ENCODE assay signal across 8 cellular contexts in the genomic region with DNA sequence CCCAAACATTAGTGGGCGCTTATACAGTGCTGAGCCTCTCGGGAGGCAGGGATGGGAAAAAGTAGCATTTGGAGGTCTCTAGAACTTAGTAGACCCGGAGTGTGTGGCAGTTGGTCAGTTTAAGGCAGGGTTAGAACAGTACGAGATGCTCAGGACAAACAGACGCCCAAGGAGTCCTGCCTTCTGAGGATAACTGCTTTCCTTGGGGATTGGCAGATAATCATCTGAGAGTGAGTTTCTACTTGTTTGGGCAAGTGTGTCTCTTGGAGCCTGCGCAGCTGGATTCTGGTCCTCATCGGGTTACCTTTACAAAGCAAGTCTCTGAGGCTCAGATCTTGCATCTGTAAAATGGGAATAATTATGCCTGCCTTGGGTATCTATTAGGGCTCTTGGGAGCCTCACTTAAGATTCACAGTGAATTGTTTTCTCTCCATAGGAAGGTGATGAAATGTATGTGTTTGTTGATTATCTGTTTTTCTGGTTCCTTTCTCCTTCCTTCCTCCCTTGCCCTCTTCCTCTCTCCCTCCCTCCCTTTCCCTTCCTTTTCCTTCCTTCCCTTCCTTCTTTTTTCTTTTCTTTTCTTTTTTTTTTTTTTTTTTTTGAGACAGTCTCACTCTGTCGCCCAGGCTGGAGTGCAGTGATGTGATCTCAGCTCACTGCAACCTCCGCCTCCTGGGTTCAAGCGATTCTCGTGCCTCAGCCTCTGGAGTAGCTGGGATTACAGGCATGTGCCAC. TPM values are rescaled to one million over a fixed set of nuclear protein-coding genes. Genes with fewer than 3 reads are reported as not detected.
DNase-seq lines count a peak whose midpoint lies in the region; ATAC-seq and TF ChIP-seq lines count a peak whose summit lies in the region.

No MANE protein-coding gene starts in this region.

- no peaks in the 10 kb centered on the region for H3K27me3 Mint-ChIP-seq in activated T-cell treated with anti-CD3 and anti-CD28 coated beads, Interleukin-2, amount 50 U/mL, for 72 hours (ENCODE audit: low read depth)
- H3K27me3 Mint-ChIP-seq in activated naive CD8-positive, alpha-beta T cell treated with anti-CD3 and anti-CD28 coated beads, Interleukin-2, amount 10 ng/mL, durations not matched to agents 7 days and 5 days, result no peaks in the 10 kb centered on the region

- TF ChIP-seq CTCF in kidney epithelial cell (IDR thresholded peaks at IDR 0.05; ENCODE audit: insufficient read depth, low read length, poor library complexity, severe bottlenecking) (no peak), tibial artery (IDR thresholded peaks at IDR 0.05) (no peak)

- ATAC-seq in activated T-cell treated with anti-CD3 and anti-CD28 coated beads, Interleukin-2, amount 50 U/mL, for 72 hours (replicated peaks in 1 of 2), result no peak
- no peak for ATAC-seq in activated naive CD8-positive, alpha-beta T cell treated with anti-CD3 and anti-CD28 coated beads, Interleukin-2, amount 10 ng/mL, durations not matched to agents 7 days and 5 days (ENCODE audit: low read depth)
- ATAC-seq in HG02970 (IDR thresholded peaks at IDR 0.05; ENCODE audit: low FRiP score, unreplicated experiment) (no peak), HG03139 (IDR thresholded peaks at IDR 0.05; ENCODE audit: unreplicated experiment) (no peak)

- H3K27ac ChIP-seq in tibial artery, result peak overlapping the region; percentile 95 to 99

- no peaks in the 10 kb centered on the region for H3K9me3 ChIP-seq in tibial artery

- POLR2A ChIA-PET in activated naive CD8-positive, alpha-beta T cell treated with anti-CD3 and anti-CD28 coated beads, Interleukin-2, amount 10 ng/mL, durations not matched to agents 7 days and 5 days (lab: Charles Lee), result interaction anchor here (1.1 to 5.6 kb wide), 7 partner anchors 11 to 143 kb away, joined by 3 to 104 read pairs (median 4); no protein-coding TSS in a partner anchor

- H3K4me3 ChIP-seq in kidney epithelial cell (ENCODE audit: low read depth, low read length), result peak overlapping the region; percentile 65
- peak overlapping the region; percentile 83 to 86 for H3K4me3 ChIP-seq in tibial artery

- intact Hi-C loops in tibial artery (cut with DNase I; ENCODE audit: low total_unique reads), result no loop called here

- H3K9me3 Mint-ChIP-seq in activated T-cell treated with anti-CD3 and anti-CD28 coated beads, Interleukin-2, amount 50 U/mL, for 72 hours, result no peaks in the 10 kb centered on the region
- no peaks in the 10 kb centered on the region for H3K9me3 Mint-ChIP-seq in activated naive CD8-positive, alpha-beta T cell treated with anti-CD3 and anti-CD28 coated beads, Interleukin-2, amount 10 ng/mL, durations not matched to agents 7 days and 5 days

- H3K36me3 ChIP-seq in kidney epithelial cell (ENCODE audit: control insufficient read depth, insufficient read depth, low read length) (no peaks in the 10 kb centered on the region), tibial artery (no peaks in the 10 kb centered on the region)

- H3K4me1 Mint-ChIP-seq in activated T-cell treated with anti-CD3 and anti-CD28 coated beads, Interleukin-2, amount 50 U/mL, for 72 hours (ENCODE audit: low read depth), result peaks cover 65% of the 10 kb centered on the region
- peaks cover 51% of the 10 kb centered on the region for H3K4me1 Mint-ChIP-seq in activated naive CD8-positive, alpha-beta T cell treated with anti-CD3 and anti-CD28 coated beads, Interleukin-2, amount 10 ng/mL, durations not matched to agents 7 days and 5 days

- H3K36me3 Mint-ChIP-seq in activated T-cell treated with anti-CD3 and anti-CD28 coated beads, Interleukin-2, amount 50 U/mL, for 72 hours (ENCODE audit: insufficient read depth in 2 of 2), result peaks cover 0 to 4% of the 10 kb centered on the region in 2 donors
- peaks cover 12% of the 10 kb centered on the region for H3K36me3 Mint-ChIP-seq in activated naive CD8-positive, alpha-beta T cell treated with anti-CD3 and anti-CD28 coated beads, Interleukin-2, amount 10 ng/mL, durations not matched to agents 7 days and 5 days

- peaks cover 5 to 63% (median 53%) of the 10 kb centered on the region in 4 donors for H3K4me1 ChIP-seq in tibial artery

- H3K27me3 ChIP-seq in kidney epithelial cell (ENCODE audit: control insufficient read depth, insufficient read depth, low read length) (no peaks in the 10 kb centered on the region), tibial artery (no peaks in the 10 kb centered on the region)

- H3K27ac Mint-ChIP-seq in activated T-cell treated with anti-CD3 and anti-CD28 coated beads, Interleukin-2, amount 50 U/mL, for 72 hours, result peak overlapping the region; percentile 94
- peak overlapping the region; percentile 95 for H3K27ac Mint-ChIP-seq in activated naive CD8-positive, alpha-beta T cell treated with anti-CD3 and anti-CD28 coated beads, Interleukin-2, amount 10 ng/mL, durations not matched to agents 7 days and 5 days

- no peak for DNase-seq in activated T-cell treated with anti-CD3 and anti-CD28 coated beads, Interleukin-2, amount 50 U/mL, for 72 hours
- DNase-seq in activated T-cell treated with anti-CD3 and anti-CD28 coated beads for 4 hours (no peak), kidney epithelial cell (ENCODE audit: low read depth) (no peak), tibial artery (no peak)
- DNase-seq in activated naive CD8-positive, alpha-beta T cell treated with anti-CD3 and anti-CD28 coated beads, Interleukin-2, amount 10 ng/mL, durations not matched to agents 7 days and 5 days, result no peak
- no peak for DNase-seq in central memory CD4-positive, alpha-beta T cell

- H3K4me3 Mint-ChIP-seq in activated T-cell treated with anti-CD3 and anti-CD28 coated beads, Interleukin-2, amount 50 U/mL, for 72 hours, result peak overlapping the region; percentile 87 to 95
- peak overlapping the region; percentile 94 for H3K4me3 Mint-ChIP-seq in activated naive CD8-positive, alpha-beta T cell treated with anti-CD3 and anti-CD28 coated beads, Interleukin-2, amount 10 ng/mL, durations not matched to agents 7 days and 5 days

RNA-seq across cellular contexts. Expression of a gene that starts 2.0 kb away (rescaled TPM):
- 100 to 1,000 TPM; 179 to 214 TPM for total RNA-seq in activated T-cell treated with anti-CD3 and anti-CD28 coated beads, Interleukin-2, amount 50 U/mL, for 72 hours
- total RNA-seq in activated naive CD8-positive, alpha-beta T cell treated with anti-CD3 and anti-CD28 coated beads, Interleukin-2, amount 10 ng/mL, durations not matched to agents 7 days and 5 days, result 100 to 1,000 TPM; 300 to 309 TPM
- total RNA-seq in kidney epithelial cell, result 158 and 169 TPM in 2 replicates
